1 cellular context compared by ENCODE assay signal in the genomic region with DNA sequence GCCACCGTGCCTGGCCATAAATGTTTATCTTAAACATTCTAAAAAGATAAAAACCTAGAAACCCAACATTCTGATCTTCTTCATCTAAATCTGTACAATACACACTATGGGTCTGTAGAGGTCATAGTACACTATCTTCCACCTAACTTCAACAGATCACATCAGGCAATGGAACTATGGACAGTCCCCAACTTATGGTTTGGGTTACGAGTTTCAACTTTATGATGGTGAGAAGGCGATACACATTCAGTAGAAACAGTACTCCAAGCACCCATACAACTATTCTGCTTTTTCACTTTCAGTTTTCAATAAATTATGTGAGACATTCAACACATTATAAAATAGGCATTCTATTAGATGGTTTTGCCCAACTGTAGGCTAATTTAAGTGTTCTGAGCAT.
TF ChIP-seq lines count a peak whose summit lies in the region.

No MANE protein-coding gene starts in this region.

TF ChIP-seq in SK-N-SH treated with all-trans-retinoic acid at 6 μM for 48 hours, 23 proteins besides CTCF, POLR2A, EP300 and RAD21 (continued from another document):
- TF ChIP-seq, protein P1, sequence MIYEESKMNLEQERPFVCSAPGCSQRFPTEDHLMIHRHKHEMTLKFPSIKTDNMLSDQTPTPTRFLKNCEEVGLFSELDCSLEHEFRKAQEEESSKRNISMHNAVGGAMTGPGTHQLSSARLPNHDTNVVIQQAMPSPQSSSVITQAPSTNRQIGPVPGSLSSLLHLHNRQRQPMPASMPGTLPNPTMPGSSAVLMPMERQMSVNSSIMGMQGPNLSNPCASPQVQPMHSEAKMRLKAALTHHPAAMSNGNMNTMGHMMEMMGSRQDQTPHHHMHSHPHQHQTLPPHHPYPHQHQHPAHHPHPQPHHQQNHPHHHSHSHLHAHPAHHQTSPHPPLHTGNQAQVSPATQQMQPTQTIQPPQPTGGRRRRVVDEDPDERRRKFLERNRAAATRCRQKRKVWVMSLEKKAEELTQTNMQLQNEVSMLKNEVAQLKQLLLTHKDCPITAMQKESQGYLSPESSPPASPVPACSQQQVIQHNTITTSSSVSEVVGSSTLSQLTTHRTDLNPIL (CRISPR knock-in tag; IDR thresholded peaks at IDR 0.05; ENCODE audit: low read depth), result no peak
- no peak for TF ChIP-seq ZFP30 (CRISPR knock-in tag; IDR thresholded peaks at IDR 0.05)
- TF ChIP-seq PPARA (CRISPR knock-in tag; IDR thresholded peaks at IDR 0.05; ENCODE audit: borderline replicate concordance), result no peak
- TF ChIP-seq GLIS3 (CRISPR knock-in tag; IDR thresholded peaks at IDR 0.05), result no peak
- TF ChIP-seq ISL1 (CRISPR knock-in tag; IDR thresholded peaks at IDR 0.05), result no peak
- no peak for TF ChIP-seq ZC3H10 (CRISPR knock-in tag; IDR thresholded peaks at IDR 0.05)
- no peak for TF ChIP-seq SNAI2 (CRISPR knock-in tag; IDR thresholded peaks at IDR 0.05)
- TF ChIP-seq TCF4 (CRISPR knock-in tag; IDR thresholded peaks at IDR 0.05; ENCODE audit: borderline replicate concordance), result no peak
- no peak for TF ChIP-seq TOX (CRISPR knock-in tag; IDR thresholded peaks at IDR 0.05; ENCODE audit: borderline replicate concordance)
